Comparison of ENCODE assay signal across 7 cellular contexts in the genomic region with DNA sequence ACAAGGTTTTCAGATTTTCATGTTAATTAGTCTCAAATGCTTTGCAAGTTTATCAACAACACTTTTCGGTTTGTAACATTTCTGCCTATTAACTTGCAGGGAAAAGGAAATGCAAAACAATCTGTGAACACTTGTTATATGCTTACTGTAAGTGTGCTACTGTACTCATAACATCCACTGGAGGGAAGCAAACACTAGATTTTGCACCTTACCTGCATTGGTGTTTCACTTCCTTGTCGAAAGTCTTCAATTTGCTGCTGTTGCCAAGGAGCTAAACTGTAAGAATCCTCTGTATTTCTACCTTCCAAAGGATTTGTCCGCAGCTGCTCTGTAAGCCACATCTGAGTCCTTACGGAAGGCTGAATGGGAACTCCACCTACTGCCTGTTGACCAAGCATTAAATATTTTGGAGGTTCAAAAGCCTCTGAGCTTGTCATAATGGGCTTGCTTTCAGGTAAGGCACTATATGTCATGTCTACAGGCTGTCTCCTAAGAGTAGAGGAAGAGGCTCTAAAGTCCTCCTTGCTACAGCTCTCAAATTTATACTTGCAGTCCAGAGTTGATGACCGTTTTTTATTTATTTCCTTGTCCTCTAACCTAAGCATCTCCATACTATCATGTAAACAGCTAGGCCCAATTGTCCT. TPM values are rescaled to one million over a fixed set of nuclear protein-coding genes. Genes with fewer than 3 reads are reported as not detected.
DNase-seq lines count a peak whose midpoint lies in the region; ATAC-seq and TF ChIP-seq lines count a peak whose summit lies in the region.

No MANE protein-coding gene starts in this region.

- H3K36me3 ChIP-seq in DOHH2 (ENCODE audit: control insufficient read depth, low read length) (peaks cover 7% of the 10 kb centered on the region; the same call in 1 of the 2 replicates), neural cell (ENCODE audit: insufficient read depth, low read length) (no peaks in the 10 kb centered on the region)

- peak; percentile 66 for DNase-seq in NCI-H2171 treated with DMSO at 0.1 percent for 48 hours (lab: John Stamatoyannopoulos, UW)
- DNase-seq in MCF 10A (ENCODE audit: unreplicated experiment): peak; percentile 42
- no peak for DNase-seq in GF-D8 (lab: John Stamatoyannopoulos, UW)

- H3K4me2 ChIP-seq in DOHH2 (ENCODE audit: low read length): 0 out of 2 replicates have a peak overlapping the region, but pooled peaks have one; percentile 20
- no peak overlapping the region for H3K4me2 ChIP-seq in neural cell (ENCODE audit: low read length)

- H3F3A ChIP-seq in DOHH2 (ENCODE audit: control insufficient read depth, insufficient read depth) (no peaks in the 10 kb centered on the region), neural cell (ENCODE audit: insufficient read depth, low read length, poor library complexity, severe bottlenecking) (no peaks in the 10 kb centered on the region)

- peak; percentile 94 for TF ChIP-seq RAD21 in neural cell (conservative IDR thresholded peaks at IDR 0.05)

- peaks cover 16% of the 10 kb centered on the region for H3K4me1 ChIP-seq in DOHH2 (ENCODE audit: control insufficient read depth, low read length)

- H3K27ac Mint-ChIP-seq in MCF 10A (ENCODE audit: low read depth, unreplicated experiment): peak overlapping the region; percentile 42

- H4K20me1 ChIP-seq in DOHH2 (ENCODE audit: control insufficient read depth, insufficient read depth, low read depth, low read length): no peaks in the 10 kb centered on the region
- no peaks in the 10 kb centered on the region for H4K20me1 ChIP-seq in neural cell (ENCODE audit: insufficient read depth)

- H3K4me3 ChIP-seq in DOHH2 (ENCODE audit: low read length) (no peak overlapping the region), neural cell (ENCODE audit: low read length) (no peak overlapping the region)

- no peaks in the 10 kb centered on the region for H3K9me3 ChIP-seq in DOHH2 (ENCODE audit: control insufficient read depth, insufficient read depth, low read length)
- H3K9me3 ChIP-seq in neural cell (ENCODE audit: low read length): no peaks in the 10 kb centered on the region

- H3K4me3 Mint-ChIP-seq in MCF 10A (ENCODE audit: unreplicated experiment): no peak overlapping the region

- H3K4me1 Mint-ChIP-seq in MCF 10A (ENCODE audit: insufficient read depth, unreplicated experiment): no peaks in the 10 kb centered on the region

- H3K27me3 ChIP-seq in DOHH2 (ENCODE audit: control insufficient read depth, low read length): no peaks in the 10 kb centered on the region
- no peaks in the 10 kb centered on the region for H3K27me3 ChIP-seq in neural cell (ENCODE audit: insufficient read depth, low read depth, low read length)

- H3K79me2 ChIP-seq in DOHH2 (ENCODE audit: control insufficient read depth, low read length): no peaks in the 10 kb centered on the region
- H3K79me2 ChIP-seq in neural cell (replicated peaks; ENCODE audit: insufficient read depth, low read length): peaks cover 32% of the 10 kb centered on the region

- H3K36me3 Mint-ChIP-seq in MCF 10A (ENCODE audit: insufficient read depth, unreplicated experiment): peaks cover 5% of the 10 kb centered on the region

- intact Hi-C loops in MCF 10A (cut with micrococcal nuclease): loop anchor here (1.0 kb wide), 3 partner anchors 53 to 235 kb away; no protein-coding TSS in a partner anchor

- H3K27me3 Mint-ChIP-seq in MCF 10A (ENCODE audit: insufficient read depth, unreplicated experiment): no peaks in the 10 kb centered on the region

- no peaks in the 10 kb centered on the region for H3K9me3 Mint-ChIP-seq in MCF 10A (ENCODE audit: unreplicated experiment)

- H3K9me2 ChIP-seq in DOHH2 (replicated peaks; ENCODE audit: control insufficient read depth, low read length) (no peaks in the 10 kb centered on the region), neural cell (ENCODE audit: insufficient read depth, low read length) (no peaks in the 10 kb centered on the region)

- CTCF ChIA-PET in MCF 10A (lab: Yijun Ruan, JAX): interaction anchor here (0.6 to 2.9 kb wide), 43 partner anchors 8 to 1594 kb away, joined by 3 to 29 read pairs (median 3); no protein-coding TSS in a partner anchor

- no peak overlapping the region for H2AFZ ChIP-seq in neural cell (ENCODE audit: low read depth, low read length)

- POLR2A ChIA-PET in MCF 10A (lab: Yijun Ruan, JAX): interaction anchor here (0.6 to 1.5 kb wide), 2 partner anchors 15 to 612 kb away, joined by 3 to 5 read pairs; no protein-coding TSS in a partner anchor

- no peak for TF ChIP-seq EP300 in neural cell (conservative IDR thresholded peaks at IDR 0.05; ENCODE audit: poor library complexity, severe bottlenecking)

- H3K9ac ChIP-seq in neural cell (ENCODE audit: low read length): no peak overlapping the region

- ATAC-seq in GM19023 (IDR thresholded peaks at IDR 0.05; ENCODE audit: unreplicated experiment) (peak; percentile 99), HG03060 (IDR thresholded peaks at IDR 0.05; ENCODE audit: low read depth, unreplicated experiment) (peak; percentile 97)

- BruUV-seq in MCF 10A (replicated peaks; lab: Mats Ljungman, UMichigan): TSS peak; percentile 41

- TF ChIP-seq CTCF in DOHH2 (IDR thresholded peaks at IDR 0.05; ENCODE audit: low read depth, low read length, poor library complexity, severe bottlenecking): peak; percentile 77
- TF ChIP-seq CTCF in MCF 10A (IDR thresholded peaks at IDR 0.05; ENCODE audit: unreplicated experiment): peak; percentile 52
- TF ChIP-seq CTCF in neural cell (IDR thresholded peaks at IDR 0.05; ENCODE audit: poor library complexity, severe bottlenecking): peak; percentile 92

- H3K27ac ChIP-seq in DOHH2 (ENCODE audit: low read depth, low read length): no peak overlapping the region
- no peak overlapping the region for H3K27ac ChIP-seq in neural cell (ENCODE audit: low read length)

TF ChIP-seq in neural cell, 6 proteins besides CTCF, POLR2A, EP300 and RAD21:
- TF ChIP-seq EZH2 (IDR thresholded peaks at IDR 0.05; ENCODE audit: borderline replicate concordance, insufficient read depth, low read length, poor library complexity, severe bottlenecking) (no peak), SMC3 (conservative IDR thresholded peaks at IDR 0.05; ENCODE audit: poor library complexity) (peak; percentile 94), MXI1 (conservative IDR thresholded peaks at IDR 0.05; ENCODE audit: poor library complexity, severe bottlenecking) (no peak)

RNA-seq across cellular contexts. Expression of a gene that starts 17.3 kb away (rescaled TPM):
- total RNA-seq in MCF 10A (2022): not detected in 2 replicates
- polyA plus RNA-seq in neural cell: not detected in 2 replicates
- polyA minus RNA-seq in neural cell: not detected in 2 replicates
